ENCODE assay signal across 7 cellular contexts in genomic region chr6:62528894-62529526, GRCh38.
"Had no signal": no experiment of that assay in that cellular context is flagged by ENCODE, and none has a peak within 500 bp of the region (broad histone marks: within the 10 kb centered on the region; RNA-seq: fewer than 3 reads in every experiment).

No MANE protein-coding gene starts in this region.

- ATAC-seq: activated CD4-positive, CD25-positive, alpha-beta regulatory T cell treated with anti-CD3 and anti-CD28 coated beads, Interleukin-2, amount 50 U/mL, for 24 hours; body of pancreas; lower lobe of right lung; pancreas had no signal

- DNase-seq: activated T-cell treated with anti-CD3 and anti-CD28 coated beads, Interleukin-2, amount 50 U/mL, for 1 hour; body of pancreas; hypothalamus; lower lobe of right lung; pancreas; stimulated activated CD4-positive, alpha-beta T cell treated with anti-CD3 and anti-CD28 coated beads, Interleukin-4, amount 100 ng/mL, for 4 hours had no signal
